1 cellular context compared by ENCODE assay signal in the genomic region with DNA sequence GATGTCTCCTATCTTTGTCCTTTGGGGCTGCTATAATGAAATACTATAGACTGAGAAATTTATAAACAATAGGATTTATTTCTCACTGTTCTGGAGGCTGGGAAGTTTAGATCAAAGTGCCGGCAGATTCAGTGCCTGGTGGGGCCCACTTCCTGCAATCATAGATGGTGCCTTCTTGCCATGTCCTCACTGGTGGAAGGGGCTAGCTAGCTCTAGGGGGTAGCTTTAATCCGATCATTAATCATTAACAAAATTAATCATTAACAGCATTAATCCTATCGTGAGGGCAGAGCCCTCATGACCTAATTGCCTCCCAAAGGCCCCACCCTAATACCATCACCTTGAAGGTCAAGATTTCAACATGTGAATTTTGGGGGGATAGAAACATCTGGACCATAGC.
TF ChIP-seq lines count a peak whose summit lies in the region.

No MANE protein-coding gene starts in this region.

TF ChIP-seq in HepG2, 621 proteins besides CTCF, POLR2A, EP300 and RAD21 (continued from another document):
- TF ChIP-seq ZSCAN21 (CRISPR knock-in tag; IDR thresholded peaks at IDR 0.05; ENCODE audit: borderline replicate concordance) = no peak
- no peak for TF ChIP-seq EZH2 (conservative IDR thresholded peaks at IDR 0.05; ENCODE audit: low read depth, low read length)
- TF ChIP-seq GLI4 (CRISPR knock-in tag; IDR thresholded peaks at IDR 0.05; ENCODE audit: borderline replicate concordance) = no peak
